ENCODE assay signal across 8 cellular contexts in the genomic region with DNA sequence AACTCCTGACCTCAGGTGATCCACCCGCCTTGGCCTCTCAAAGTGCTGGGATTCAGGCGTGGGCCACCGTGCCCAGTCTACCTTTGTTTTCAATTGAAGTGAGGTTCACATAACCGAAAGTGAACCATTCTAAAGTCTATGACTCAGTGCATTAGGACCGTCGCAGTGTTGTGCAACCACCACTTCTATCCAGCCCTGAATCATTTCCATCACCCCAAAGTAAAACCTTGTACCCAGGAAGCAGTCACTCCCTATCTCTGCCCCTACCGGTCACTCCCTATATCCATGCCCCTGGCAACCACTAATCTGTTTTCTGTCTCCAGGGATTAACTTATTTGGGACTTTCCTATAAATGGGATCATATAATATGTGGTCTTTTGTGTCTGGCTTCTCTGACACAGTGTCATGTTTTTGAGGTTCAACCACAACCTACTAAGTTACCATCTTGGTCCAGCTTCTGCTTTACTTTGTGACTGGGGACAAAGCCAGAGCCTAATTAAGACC. TPM values are rescaled to one million over a fixed set of nuclear protein-coding genes. Genes with fewer than 3 reads are reported as not detected.
DNase-seq lines count a peak whose midpoint lies in the region; ATAC-seq, FAIRE-seq and TF ChIP-seq lines count a peak whose summit lies in the region.

No MANE protein-coding gene starts in this region.

- no peaks in the 10 kb centered on the region for H3K9me3 ChIP-seq in skeletal muscle tissue (ENCODE audit: control insufficient read depth in 3 of 3, low read length in 3 of 3)

- peaks cover 11 to 46% (median 31%) of the 10 kb centered on the region in 3 donors for H3K4me1 ChIP-seq in skeletal muscle tissue (ENCODE audit: control insufficient read depth in 3 of 3, insufficient read depth in 3 of 3, low read length in 3 of 3)

- no peak for ATAC-seq in GM21423 (IDR thresholded peaks at IDR 0.05; ENCODE audit: unreplicated experiment)
- ATAC-seq in GM21737 (IDR thresholded peaks at IDR 0.05; ENCODE audit: unreplicated experiment): no peak
- no peak for ATAC-seq in GM19452 (IDR thresholded peaks at IDR 0.05; ENCODE audit: unreplicated experiment)

- H3K36me3 Mint-ChIP-seq in type B pancreatic cell: no peaks in the 10 kb centered on the region

- no peak overlapping the region for H3K27ac Mint-ChIP-seq in type B pancreatic cell

- TF ChIP-seq CTCF in type B pancreatic cell (conservative IDR thresholded peaks at IDR 0.05): no peak

- FAIRE-seq in H54 (lab: Jason Lieb, UNC): peak; percentile 70

- H3K9ac ChIP-seq in skeletal muscle tissue (ENCODE audit: low read depth in 1 of 3, low read length in 3 of 3): no peak overlapping the region

- H3K4me1 Mint-ChIP-seq in type B pancreatic cell (ENCODE audit: unreplicated experiment): peaks cover 65% of the 10 kb centered on the region

- H3K27me3 Mint-ChIP-seq in type B pancreatic cell: no peaks in the 10 kb centered on the region

- no peak overlapping the region for H3K4me3 Mint-ChIP-seq in type B pancreatic cell

- TF ChIP-seq POLR2A in H54 (IDR thresholded peaks at IDR 0.05; ENCODE audit: low read depth, low read length): no peak

- H3K27ac ChIP-seq in skeletal muscle tissue (ENCODE audit: low read depth, low read length): peak overlapping the region; percentile 59

- no peaks in the 10 kb centered on the region for H3K9me3 Mint-ChIP-seq in type B pancreatic cell

- H3K4me3 ChIP-seq in skeletal muscle tissue (ENCODE audit: low read length in 3 of 3): no peak overlapping the region

- peak; percentile 93 for DNase-seq in H54 (ENCODE audit: insufficient read length, low spot score)
- DNase-seq in RPMI7951 (ENCODE audit: low read depth): peak; percentile 95
- DNase-seq in fibroblast of gingiva (ENCODE audit: low read depth): peak; percentile 90
- no peak for DNase-seq in type B pancreatic cell (ENCODE audit: extremely low spot score, unreplicated experiment)

- H3K36me3 ChIP-seq in skeletal muscle tissue (ENCODE audit: control insufficient read depth in 3 of 3, insufficient read depth in 3 of 3, low read length in 3 of 3): no peaks in the 10 kb centered on the region

- peaks cover 0 to 10% (median 4%) of the 10 kb centered on the region in 3 donors for H3K27me3 ChIP-seq in skeletal muscle tissue (ENCODE audit: control insufficient read depth in 3 of 3, insufficient read depth in 3 of 3, low read length in 3 of 3)

RNA-seq across cellular contexts. Expression of gene CDC42EP4, which starts 28.3 kb away (rescaled TPM):
- 12.9 and 16.5 TPM in 2 replicates for total RNA-seq in RPMI7951 (2014; rRNA removed; shearing (Covaris generic))
- total RNA-seq in skeletal muscle tissue (18.8 TPM), type B pancreatic cell (ENCODE audit: low replicate concordance) (24.7 and 78.8 TPM in 2 replicates)
